Comparison of ENCODE assay signal across 22 cellular contexts in genomic region chr1:156794506-156795373, GRCh38. TPM values are rescaled to one million over a fixed set of nuclear protein-coding genes. Genes with fewer than 3 reads are reported as not detected.
DNase-seq lines count a peak whose midpoint lies in the region; ATAC-seq and TF ChIP-seq lines count a peak whose summit lies in the region.
"Had no signal": no experiment of that assay in that cellular context is flagged by ENCODE, and none has a peak within 500 bp of the region (broad histone marks: within the 10 kb centered on the region; RNA-seq: fewer than 3 reads in every experiment).

No MANE protein-coding gene starts in this region.

- peaks cover 97% of the 10 kb centered on the region for H3K36me3 ChIP-seq in DND-41 (ENCODE audit: insufficient read depth, low read length)
- peaks cover 87% of the 10 kb centered on the region for H3K36me3 ChIP-seq in mesodermal cell (ENCODE audit: control insufficient read depth, insufficient read depth, low read length)
- peaks cover 32 to 99% (median 66%) of the 10 kb centered on the region in 4 donors for H3K36me3 ChIP-seq in sigmoid colon

- no peak overlapping the region for H3K4me3 Mint-ChIP-seq in HFFc6
- H3K4me3 Mint-ChIP-seq: activated CD4-positive, alpha-beta T cell treated with anti-CD3 and anti-CD28 coated beads for 36 hours; CD4-positive, alpha-beta memory T cell; central memory CD8-positive, alpha-beta T cell; neural crest cell had no signal

- no peaks in the 10 kb centered on the region for H3K27me3 ChIP-seq in DND-41 (ENCODE audit: insufficient read depth, low read length, poor library complexity)
- H3K27me3 ChIP-seq in sigmoid colon = no peaks in the 10 kb centered on the region
- H3K27me3 ChIP-seq: tibial nerve had no signal

- H3K79me2 ChIP-seq in DND-41 (ENCODE audit: insufficient read depth, low read length) = no peaks in the 10 kb centered on the region

- peak; percentile 18 for DNase-seq in DND-41
- peak; percentile 39 for DNase-seq in HFFc6
- DNase-seq in ecto neural progenitor cell (ENCODE audit: low spot score) = no peak
- DNase-seq in sigmoid colon = no peak
- DNase-seq in amniotic stem cell (lab: John Stamatoyannopoulos, UW) = no peak
- DNase-seq: activated CD4-positive, alpha-beta T cell treated with anti-CD3 and anti-CD28 coated beads for 36 hours; activated CD8-positive, alpha-beta memory T cell treated with anti-CD3 and anti-CD28 coated beads, Interleukin-2, amount 50 U/mL, for 4 hours; activated gamma-delta T cell; CD4-positive, alpha-beta memory T cell; glutamatergic neuron; NCI-H187; NCI-H748 treated with DMSO at 0.1 percent for 48 hours; SHP77; stimulated activated CD4-positive, alpha-beta T cell treated with anti-CD3 and anti-CD28 coated beads, Interleukin-2, amount 100 ng/mL, for 48 hours; stimulated activated naive CD8-positive, alpha-beta T cell treated with anti-CD3 and anti-CD28 coated beads, Interleukin-15, Interleukin-2, amounts not matched to agents 100 U/mL and 50 U/mL, for 24 hours had no signal

- peaks cover 2% of the 10 kb centered on the region; the same call in 1 of the 2 replicates for H4K20me1 ChIP-seq in DND-41 (ENCODE audit: insufficient read depth, low read length)

- TF ChIP-seq POLR2A in sigmoid colon (IDR thresholded peaks at IDR 0.05) = no peak

- H3K4me3 ChIP-seq in DND-41 (ENCODE audit: low read depth in 1 of 2, low read length in 2 of 2) = no peak overlapping the region
- H3K4me3 ChIP-seq in mesodermal cell (ENCODE audit: extremely low read depth, insufficient read depth, low read length, poor library complexity, severe bottlenecking) = no peak overlapping the region
- H3K4me3 ChIP-seq in sigmoid colon = no peak overlapping the region
- H3K4me3 ChIP-seq: skin epidermis, tibial nerve had no signal

- H3K4me2 ChIP-seq in DND-41 (ENCODE audit: insufficient read depth, low read length) = no peak overlapping the region

- H3K9ac ChIP-seq in DND-41 (ENCODE audit: low read depth, low read length) = no peak overlapping the region

- no peak overlapping the region for H3K27ac ChIP-seq in DND-41 (ENCODE audit: low read length)
- peak overlapping the region; percentile 94 for H3K27ac ChIP-seq in angular gyrus (ENCODE audit: low read depth, low read length)
- H3K27ac ChIP-seq in mesodermal cell (ENCODE audit: low read depth, low read length, severe bottlenecking) = peak overlapping the region; percentile 13
- H3K27ac ChIP-seq in sigmoid colon = no peak overlapping the region
- H3K27ac ChIP-seq: tibial nerve had no signal

- intact Hi-C loops in sigmoid colon (cut with DNase I) = no loop called here

- TF ChIP-seq EP300 in sigmoid colon (IDR thresholded peaks at IDR 0.05) = no peak

- H3K36me3 Mint-ChIP-seq in HFFc6 (ENCODE audit: low read depth) = peaks cover 32% of the 10 kb centered on the region

- peak; percentile 73 for ATAC-seq in DND-41 (ENCODE audit: insufficient read depth, low read depth)
- ATAC-seq: activated CD4-positive, alpha-beta T cell treated with anti-CD3 and anti-CD28 coated beads for 36 hours; HCT116; stimulated activated naive CD8-positive, alpha-beta T cell treated with anti-CD3 and anti-CD28 coated beads, Interleukin-15, Interleukin-2, amounts not matched to agents 100 U/mL and 50 U/mL, for 24 hours had no signal

- no peaks in the 10 kb centered on the region for H3K9me3 Mint-ChIP-seq in HFFc6
- H3K9me3 Mint-ChIP-seq: central memory CD8-positive, alpha-beta T cell; neural crest cell had no signal

- H2AFZ ChIP-seq in DND-41 (ENCODE audit: low read depth, low read length) = no peak overlapping the region

- TF ChIP-seq CTCF in DND-41 (IDR thresholded peaks at IDR 0.05; ENCODE audit: borderline replicate concordance, extremely low read depth, low read length, poor library complexity, severe bottlenecking) = no peak
- no peak for TF ChIP-seq CTCF in HFFc6 (IDR thresholded peaks at IDR 0.05)
- no peak for TF ChIP-seq CTCF in sigmoid colon (IDR thresholded peaks at IDR 0.05)

- peak overlapping the region; percentile 59 for H3K27ac Mint-ChIP-seq in HFFc6
- H3K27ac Mint-ChIP-seq: activated CD4-positive, alpha-beta T cell treated with anti-CD3 and anti-CD28 coated beads for 36 hours had no signal

- WGBS in mesodermal cell (ENCODE audit: insufficient coverage in 2 of 2), 2 experiments = 72 to 84% methylated on average over 2 to 6 of the region's 7 CpGs
- 78 to 84% methylated on average over 7 of the region's 7 CpGs for WGBS in sigmoid colon, 2 donors

- H3K9me3 ChIP-seq in DND-41 (ENCODE audit: insufficient read depth, low read length, severe bottlenecking) = no peaks in the 10 kb centered on the region
- no peaks in the 10 kb centered on the region for H3K9me3 ChIP-seq in mesodermal cell (ENCODE audit: control insufficient read depth, low read length)
- no peaks in the 10 kb centered on the region for H3K9me3 ChIP-seq in sigmoid colon
- H3K9me3 ChIP-seq: tibial nerve had no signal

- H3K4me1 ChIP-seq in DND-41 (ENCODE audit: insufficient read depth, low read length) (no peaks in the 10 kb centered on the region), mesodermal cell (ENCODE audit: control insufficient read depth, insufficient read depth, low read length, poor library complexity, severe bottlenecking) (peaks cover 37% of the 10 kb centered on the region), sigmoid colon (no peaks in the 10 kb centered on the region)
- H3K4me1 ChIP-seq: tibial nerve had no signal

- 0 out of 2 replicates have a peak, but pooled peaks cover 3% of the 10 kb centered on the region for H3K27me3 Mint-ChIP-seq in HFFc6 (ENCODE audit: insufficient read depth)
- H3K27me3 Mint-ChIP-seq: activated CD4-positive, alpha-beta T cell treated with anti-CD3 and anti-CD28 coated beads for 36 hours; CD4-positive, alpha-beta memory T cell; central memory CD8-positive, alpha-beta T cell had no signal

- H3K4me1 Mint-ChIP-seq in HFFc6 (ENCODE audit: low read depth) = peaks cover 37% of the 10 kb centered on the region
- H3K4me1 Mint-ChIP-seq: activated CD4-positive, alpha-beta T cell treated with anti-CD3 and anti-CD28 coated beads for 36 hours had no signal

RNA-seq across cellular contexts. Expression of gene SH2D2A, which starts 21.9 kb away (rescaled TPM):
- total RNA-seq in HFFc6 (2021; fragmentation: NEBNext Ultra II Directional; extraction: Animal tissue kit (Norgen Biotek cat#: 25700)) = under 1 TPM in 2 of 6 experiments, not detected in 4; 0.09 to 0.17 TPM
- 1.5 TPM for polyA plus RNA-seq in mesodermal cell (2013, experiment 1 of 2)
- 1.5 TPM for polyA plus RNA-seq in mesodermal cell (2013, experiment 2 of 2)
- total RNA-seq in sigmoid colon = 1 to 10 TPM; 1.5 to 8.2 (median 4.3) TPM
- 1 to 10 TPM in 2 of 3 donors, under 1 TPM in 1; 0.69 to 7.9 (median 1.2) TPM for polyA plus RNA-seq in sigmoid colon

RNA-seq across cellular contexts. Expression of gene PRCC, which starts 27.4 kb away (rescaled TPM):
- total RNA-seq in HFFc6 (2021; fragmentation: NEBNext Ultra II Directional; extraction: Animal tissue kit (Norgen Biotek cat#: 25700)) = 10 to 100 TPM; 67.0 to 79.3 (median 71.5) TPM
- polyA plus RNA-seq in mesodermal cell (2013, experiment 1 of 2) = 88.8 TPM
- polyA plus RNA-seq in mesodermal cell (2013, experiment 2 of 2) = 79.1 TPM
- 10 to 100 TPM; 27.5 to 34.1 (median 32.4) TPM for total RNA-seq in sigmoid colon
- polyA plus RNA-seq in sigmoid colon = 10 to 100 TPM; 42.0 to 49.7 (median 48.3) TPM

RNA-seq across cellular contexts. Expression of gene HDGF, which starts 43.3 kb away (rescaled TPM):
- total RNA-seq in HFFc6 (2021; fragmentation: NEBNext Ultra II Directional; extraction: Animal tissue kit (Norgen Biotek cat#: 25700)) = 100 to 1,000 TPM; 229 to 324 (median 315) TPM
- polyA plus RNA-seq in mesodermal cell (2013, experiment 1 of 2) = 265 TPM
- polyA plus RNA-seq in mesodermal cell (2013, experiment 2 of 2) = 248 TPM
- 100 to 1,000 TPM; 108 to 128 (median 116) TPM for total RNA-seq in sigmoid colon
- 100 to 1,000 TPM; 156 to 297 (median 202) TPM for polyA plus RNA-seq in sigmoid colon

RNA-seq across cellular contexts. Expression of gene MRPL24, which starts 53.9 kb away (rescaled TPM):
- 10 to 100 TPM; 82.5 to 93.7 (median 86.8) TPM for total RNA-seq in HFFc6 (2021; fragmentation: NEBNext Ultra II Directional; extraction: Animal tissue kit (Norgen Biotek cat#: 25700))
- 42.2 TPM for polyA plus RNA-seq in mesodermal cell (2013, experiment 1 of 2)
- polyA plus RNA-seq in mesodermal cell (2013, experiment 2 of 2) = 38.4 TPM
- total RNA-seq in sigmoid colon = 10 to 100 TPM; 53.0 to 68.5 (median 59.7) TPM
- polyA plus RNA-seq in sigmoid colon = 10 to 100 TPM; 72.7 to 81.1 (median 81.0) TPM

Comparison
In these comparisons a context has a peak if more than half of its experiments do, and no peak if none do; other contexts are left out.
1. DNase-seq: peak in DND-41 (single experiment) and HFFc6 (single experiment); none in ecto neural progenitor cell (single experiment), sigmoid colon (single experiment) and amniotic stem cell (single experiment).
2. H3K27ac ChIP-seq: peak in angular gyrus (single experiment) and mesodermal cell (single experiment); none in DND-41 (single experiment) and sigmoid colon (0 of 4).